Comparison of ENCODE assay signal across 1 cellular context in the genomic region with DNA sequence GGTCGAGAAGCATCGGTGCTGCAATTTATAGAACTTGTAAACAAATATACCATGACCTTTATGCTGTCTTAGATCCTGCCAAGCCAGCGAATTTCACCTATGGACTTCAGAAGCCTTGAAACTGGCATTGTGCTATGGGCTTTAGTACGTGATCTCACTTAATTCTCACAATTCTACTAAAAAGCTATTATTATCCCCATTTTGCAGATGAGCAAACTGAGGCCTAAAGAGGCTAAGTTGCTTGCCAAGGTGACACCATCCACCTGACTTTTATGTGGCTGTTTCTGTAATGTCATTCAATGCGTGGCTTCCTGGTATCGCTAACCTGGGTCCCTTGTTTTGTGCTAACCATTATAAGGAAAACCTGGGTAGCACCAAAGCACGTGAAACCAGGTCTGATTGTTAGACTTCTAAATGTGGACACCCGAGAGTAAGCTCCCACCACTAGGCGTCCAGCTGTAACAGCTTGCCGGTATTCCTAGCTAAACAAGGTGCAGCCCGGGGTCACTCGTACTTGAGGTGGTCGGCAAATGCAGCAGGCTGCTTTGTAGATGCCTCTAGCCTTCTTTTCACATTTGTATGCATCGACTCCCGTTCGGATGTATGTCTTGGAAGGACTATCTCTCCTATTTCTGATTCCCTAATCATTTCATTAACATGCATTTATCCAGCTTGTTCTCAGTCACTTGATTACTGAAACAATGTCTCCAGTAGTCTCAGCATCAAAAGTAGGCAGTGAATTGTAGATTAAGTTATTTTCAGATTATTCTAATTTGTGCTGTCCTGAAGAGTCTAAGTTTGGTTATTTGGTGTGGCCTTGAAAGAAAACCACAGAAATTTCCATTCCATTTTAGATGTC.
A peak's percentile ranks its signal among the peaks of the same experiment; 100 is the strongest.
TF ChIP-seq lines count a peak whose summit lies in the region.

No MANE protein-coding gene starts in this region.

TF ChIP-seq in K562, 482 proteins besides CTCF, POLR2A, EP300 and RAD21 (continued from another document and continues in another):
- TF ChIP-seq, protein P1, sequence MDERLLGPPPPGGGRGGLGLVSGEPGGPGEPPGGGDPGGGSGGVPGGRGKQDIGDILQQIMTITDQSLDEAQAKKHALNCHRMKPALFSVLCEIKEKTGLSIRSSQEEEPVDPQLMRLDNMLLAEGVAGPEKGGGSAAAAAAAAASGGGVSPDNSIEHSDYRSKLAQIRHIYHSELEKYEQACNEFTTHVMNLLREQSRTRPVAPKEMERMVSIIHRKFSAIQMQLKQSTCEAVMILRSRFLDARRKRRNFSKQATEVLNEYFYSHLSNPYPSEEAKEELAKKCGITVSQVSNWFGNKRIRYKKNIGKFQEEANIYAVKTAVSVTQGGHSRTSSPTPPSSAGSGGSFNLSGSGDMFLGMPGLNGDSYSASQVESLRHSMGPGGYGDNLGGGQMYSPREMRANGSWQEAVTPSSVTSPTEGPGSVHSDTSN (CRISPR knock-in tag; IDR thresholded peaks at IDR 0.05; ENCODE audit: low read depth): no peak
- TF ChIP-seq, protein P1 (tag; conservative IDR thresholded peaks at IDR 0.05; ENCODE audit: low read depth): no peak
- TF ChIP-seq RUNX1 (IDR thresholded peaks at IDR 0.05; ENCODE audit: low read depth): no peak
- TF ChIP-seq ZNF165 (CRISPR knock-in tag; IDR thresholded peaks at IDR 0.05; ENCODE audit: borderline replicate concordance): no peak
- TF ChIP-seq ZNF324 (CRISPR knock-in tag; IDR thresholded peaks at IDR 0.05): no peak
- no peak for TF ChIP-seq ZNF121 (CRISPR knock-in tag; conservative IDR thresholded peaks at IDR 0.05)
- TF ChIP-seq, protein P2, sequence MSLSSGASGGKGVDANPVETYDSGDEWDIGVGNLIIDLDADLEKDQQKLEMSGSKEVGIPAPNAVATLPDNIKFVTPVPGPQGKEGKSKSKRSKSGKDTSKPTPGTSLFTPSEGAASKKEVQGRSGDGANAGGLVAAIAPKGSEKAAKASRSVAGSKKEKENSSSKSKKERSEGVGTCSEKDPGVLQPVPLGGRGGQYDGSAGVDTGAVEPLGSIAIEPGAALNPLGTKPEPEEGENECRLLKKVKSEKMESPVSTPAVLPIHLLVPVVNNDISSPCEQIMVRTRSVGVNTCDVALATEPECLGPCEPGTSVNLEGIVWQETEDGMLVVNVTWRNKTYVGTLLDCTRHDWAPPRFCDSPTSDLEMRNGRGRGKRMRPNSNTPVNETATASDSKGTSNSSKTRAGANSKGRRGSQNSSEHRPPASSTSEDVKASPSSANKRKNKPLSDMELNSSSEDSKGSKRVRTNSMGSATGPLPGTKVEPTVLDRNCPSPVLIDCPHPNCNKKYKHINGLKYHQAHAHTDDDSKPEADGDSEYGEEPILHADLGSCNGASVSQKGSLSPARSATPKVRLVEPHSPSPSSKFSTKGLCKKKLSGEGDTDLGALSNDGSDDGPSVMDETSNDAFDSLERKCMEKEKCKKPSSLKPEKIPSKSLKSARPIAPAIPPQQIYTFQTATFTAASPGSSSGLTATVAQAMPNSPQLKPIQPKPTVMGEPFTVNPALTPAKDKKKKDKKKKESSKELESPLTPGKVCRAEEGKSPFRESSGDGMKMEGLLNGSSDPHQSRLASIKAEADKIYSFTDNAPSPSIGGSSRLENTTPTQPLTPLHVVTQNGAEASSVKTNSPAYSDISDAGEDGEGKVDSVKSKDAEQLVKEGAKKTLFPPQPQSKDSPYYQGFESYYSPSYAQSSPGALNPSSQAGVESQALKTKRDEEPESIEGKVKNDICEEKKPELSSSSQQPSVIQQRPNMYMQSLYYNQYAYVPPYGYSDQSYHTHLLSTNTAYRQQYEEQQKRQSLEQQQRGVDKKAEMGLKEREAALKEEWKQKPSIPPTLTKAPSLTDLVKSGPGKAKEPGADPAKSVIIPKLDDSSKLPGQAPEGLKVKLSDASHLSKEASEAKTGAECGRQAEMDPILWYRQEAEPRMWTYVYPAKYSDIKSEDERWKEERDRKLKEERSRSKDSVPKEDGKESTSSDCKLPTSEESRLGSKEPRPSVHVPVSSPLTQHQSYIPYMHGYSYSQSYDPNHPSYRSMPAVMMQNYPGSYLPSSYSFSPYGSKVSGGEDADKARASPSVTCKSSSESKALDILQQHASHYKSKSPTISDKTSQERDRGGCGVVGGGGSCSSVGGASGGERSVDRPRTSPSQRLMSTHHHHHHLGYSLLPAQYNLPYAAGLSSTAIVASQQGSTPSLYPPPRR (CRISPR knock-in tag; IDR thresholded peaks at IDR 0.05; ENCODE audit: borderline replicate concordance): 0 out of 2 replicates have a peak, but pooled peaks have one; percentile 44
- no peak for TF ChIP-seq ESRRB (CRISPR knock-in tag; IDR thresholded peaks at IDR 0.05; ENCODE audit: borderline replicate concordance)
- no peak for TF ChIP-seq BHLHE40 (IDR thresholded peaks at IDR 0.05; ENCODE audit: low read length)
- TF ChIP-seq TBL1XR1 (IDR thresholded peaks at IDR 0.05; ENCODE audit: low read length in 2 of 2): no peak
- no peak for TF ChIP-seq TEAD2 (tag; IDR thresholded peaks at IDR 0.05)
- TF ChIP-seq, protein P3, sequence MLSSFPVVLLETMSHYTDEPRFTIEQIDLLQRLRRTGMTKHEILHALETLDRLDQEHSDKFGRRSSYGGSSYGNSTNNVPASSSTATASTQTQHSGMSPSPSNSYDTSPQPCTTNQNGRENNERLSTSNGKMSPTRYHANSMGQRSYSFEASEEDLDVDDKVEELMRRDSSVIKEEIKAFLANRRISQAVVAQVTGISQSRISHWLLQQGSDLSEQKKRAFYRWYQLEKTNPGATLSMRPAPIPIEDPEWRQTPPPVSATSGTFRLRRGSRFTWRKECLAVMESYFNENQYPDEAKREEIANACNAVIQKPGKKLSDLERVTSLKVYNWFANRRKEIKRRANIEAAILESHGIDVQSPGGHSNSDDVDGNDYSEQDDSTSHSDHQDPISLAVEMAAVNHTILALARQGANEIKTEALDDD (IDR thresholded peaks at IDR 0.05): no peak
- TF ChIP-seq MCM5 (IDR thresholded peaks at IDR 0.05; ENCODE audit: low read depth): no peak
- TF ChIP-seq MIER1 (IDR thresholded peaks at IDR 0.05; ENCODE audit: low read depth): no peak
- TF ChIP-seq CREM (IDR thresholded peaks at IDR 0.05; ENCODE audit: low read depth): no peak
- TF ChIP-seq, protein P4, sequence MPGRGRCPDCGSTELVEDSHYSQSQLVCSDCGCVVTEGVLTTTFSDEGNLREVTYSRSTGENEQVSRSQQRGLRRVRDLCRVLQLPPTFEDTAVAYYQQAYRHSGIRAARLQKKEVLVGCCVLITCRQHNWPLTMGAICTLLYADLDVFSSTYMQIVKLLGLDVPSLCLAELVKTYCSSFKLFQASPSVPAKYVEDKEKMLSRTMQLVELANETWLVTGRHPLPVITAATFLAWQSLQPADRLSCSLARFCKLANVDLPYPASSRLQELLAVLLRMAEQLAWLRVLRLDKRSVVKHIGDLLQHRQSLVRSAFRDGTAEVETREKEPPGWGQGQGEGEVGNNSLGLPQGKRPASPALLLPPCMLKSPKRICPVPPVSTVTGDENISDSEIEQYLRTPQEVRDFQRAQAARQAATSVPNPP (IDR thresholded peaks at IDR 0.05; ENCODE audit: borderline replicate concordance, insufficient read depth, insufficient read length): no peak
- no peak for TF ChIP-seq HMGN3 (IDR thresholded peaks at IDR 0.05; ENCODE audit: borderline replicate concordance, extremely low read depth, insufficient read length, low read depth, low read length)
- TF ChIP-seq SREBF2 (CRISPR knock-in tag; IDR thresholded peaks at IDR 0.05): peak; percentile 73; the same call in 1 of the 2 replicates
- TF ChIP-seq NCOA4 (IDR thresholded peaks at IDR 0.05; ENCODE audit: partially characterized antibody): no peak
- TF ChIP-seq GTF2A2 (tag; IDR thresholded peaks at IDR 0.05): 0 out of 2 replicates have a peak, but pooled peaks have one; percentile 22
- TF ChIP-seq, protein P5, sequence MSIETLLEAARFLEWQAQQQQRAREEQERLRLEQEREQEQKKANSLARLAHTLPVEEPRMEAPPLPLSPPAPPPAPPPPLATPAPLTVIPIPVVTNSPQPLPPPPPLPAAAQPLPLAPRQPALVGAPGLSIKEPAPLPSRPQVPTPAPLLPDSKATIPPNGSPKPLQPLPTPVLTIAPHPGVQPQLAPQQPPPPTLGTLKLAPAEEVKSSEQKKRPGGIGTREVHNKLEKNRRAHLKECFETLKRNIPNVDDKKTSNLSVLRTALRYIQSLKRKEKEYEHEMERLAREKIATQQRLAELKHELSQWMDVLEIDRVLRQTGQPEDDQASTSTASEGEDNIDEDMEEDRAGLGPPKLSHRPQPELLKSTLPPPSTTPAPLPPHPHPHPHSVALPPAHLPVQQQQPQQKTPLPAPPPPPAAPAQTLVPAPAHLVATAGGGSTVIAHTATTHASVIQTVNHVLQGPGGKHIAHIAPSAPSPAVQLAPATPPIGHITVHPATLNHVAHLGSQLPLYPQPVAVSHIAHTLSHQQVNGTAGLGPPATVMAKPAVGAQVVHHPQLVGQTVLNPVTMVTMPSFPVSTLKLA (conservative IDR thresholded peaks at IDR 0.05): peak in 1 of 2 experiments; percentile 31; a peak in 2 of 4 replicates
- TF ChIP-seq NRF1 (conservative IDR thresholded peaks at IDR 0.05 in 1 of 2, IDR thresholded peaks at IDR 0.05 in 1 of 2): no peak
- TF ChIP-seq, protein P6, sequence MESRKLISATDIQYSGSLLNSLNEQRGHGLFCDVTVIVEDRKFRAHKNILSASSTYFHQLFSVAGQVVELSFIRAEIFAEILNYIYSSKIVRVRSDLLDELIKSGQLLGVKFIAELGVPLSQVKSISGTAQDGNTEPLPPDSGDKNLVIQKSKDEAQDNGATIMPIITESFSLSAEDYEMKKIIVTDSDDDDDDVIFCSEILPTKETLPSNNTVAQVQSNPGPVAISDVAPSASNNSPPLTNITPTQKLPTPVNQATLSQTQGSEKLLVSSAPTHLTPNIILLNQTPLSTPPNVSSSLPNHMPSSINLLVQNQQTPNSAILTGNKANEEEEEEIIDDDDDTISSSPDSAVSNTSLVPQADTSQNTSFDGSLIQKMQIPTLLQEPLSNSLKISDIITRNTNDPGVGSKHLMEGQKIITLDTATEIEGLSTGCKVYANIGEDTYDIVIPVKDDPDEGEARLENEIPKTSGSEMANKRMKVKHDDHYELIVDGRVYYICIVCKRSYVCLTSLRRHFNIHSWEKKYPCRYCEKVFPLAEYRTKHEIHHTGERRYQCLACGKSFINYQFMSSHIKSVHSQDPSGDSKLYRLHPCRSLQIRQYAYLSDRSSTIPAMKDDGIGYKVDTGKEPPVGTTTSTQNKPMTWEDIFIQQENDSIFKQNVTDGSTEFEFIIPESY (CRISPR knock-in tag; IDR thresholded peaks at IDR 0.05): no peak
- TF ChIP-seq SAFB2 (IDR thresholded peaks at IDR 0.05; ENCODE audit: borderline replicate concordance, low read depth, low read length, severe bottlenecking): no peak
- no peak for TF ChIP-seq FOXM1 (IDR thresholded peaks at IDR 0.05; ENCODE audit: low read depth)
- TF ChIP-seq FOXM1 (CRISPR knock-in tag; IDR thresholded peaks at IDR 0.05; ENCODE audit: low read depth): no peak
- no peak for TF ChIP-seq PTRF (tag; IDR thresholded peaks at IDR 0.05)
- TF ChIP-seq ADNP (tag; IDR thresholded peaks at IDR 0.05): peak; percentile 99
- no peak for TF ChIP-seq MTA2 (IDR thresholded peaks at IDR 0.05; ENCODE audit: low read depth)
- no peak for TF ChIP-seq KDM5B (IDR thresholded peaks at IDR 0.05; ENCODE audit: insufficient replicate concordance, low read depth, low read length)
- TF ChIP-seq POLR2B (IDR thresholded peaks at IDR 0.05; ENCODE audit: low read depth, partially characterized antibody): no peak
- TF ChIP-seq, protein P7, sequence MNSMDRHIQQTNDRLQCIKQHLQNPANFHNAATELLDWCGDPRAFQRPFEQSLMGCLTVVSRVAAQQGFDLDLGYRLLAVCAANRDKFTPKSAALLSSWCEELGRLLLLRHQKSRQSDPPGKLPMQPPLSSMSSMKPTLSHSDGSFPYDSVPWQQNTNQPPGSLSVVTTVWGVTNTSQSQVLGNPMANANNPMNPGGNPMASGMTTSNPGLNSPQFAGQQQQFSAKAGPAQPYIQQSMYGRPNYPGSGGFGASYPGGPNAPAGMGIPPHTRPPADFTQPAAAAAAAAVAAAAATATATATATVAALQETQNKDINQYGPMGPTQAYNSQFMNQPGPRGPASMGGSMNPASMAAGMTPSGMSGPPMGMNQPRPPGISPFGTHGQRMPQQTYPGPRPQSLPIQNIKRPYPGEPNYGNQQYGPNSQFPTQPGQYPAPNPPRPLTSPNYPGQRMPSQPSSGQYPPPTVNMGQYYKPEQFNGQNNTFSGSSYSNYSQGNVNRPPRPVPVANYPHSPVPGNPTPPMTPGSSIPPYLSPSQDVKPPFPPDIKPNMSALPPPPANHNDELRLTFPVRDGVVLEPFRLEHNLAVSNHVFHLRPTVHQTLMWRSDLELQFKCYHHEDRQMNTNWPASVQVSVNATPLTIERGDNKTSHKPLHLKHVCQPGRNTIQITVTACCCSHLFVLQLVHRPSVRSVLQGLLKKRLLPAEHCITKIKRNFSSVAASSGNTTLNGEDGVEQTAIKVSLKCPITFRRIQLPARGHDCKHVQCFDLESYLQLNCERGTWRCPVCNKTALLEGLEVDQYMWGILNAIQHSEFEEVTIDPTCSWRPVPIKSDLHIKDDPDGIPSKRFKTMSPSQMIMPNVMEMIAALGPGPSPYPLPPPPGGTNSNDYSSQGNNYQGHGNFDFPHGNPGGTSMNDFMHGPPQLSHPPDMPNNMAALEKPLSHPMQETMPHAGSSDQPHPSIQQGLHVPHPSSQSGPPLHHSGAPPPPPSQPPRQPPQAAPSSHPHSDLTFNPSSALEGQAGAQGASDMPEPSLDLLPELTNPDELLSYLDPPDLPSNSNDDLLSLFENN (IDR thresholded peaks at IDR 0.05; ENCODE audit: low read depth in 2 of 2, low read length in 2 of 2): no peak
- no peak for TF ChIP-seq JUND (IDR thresholded peaks at IDR 0.05; ENCODE audit: borderline replicate concordance, low read depth, low read length)
- no peak for TF ChIP-seq JUND (tag; IDR thresholded peaks at IDR 0.05; ENCODE audit: borderline replicate concordance, low read depth, low read length)
- no peak for TF ChIP-seq THRAP3 (IDR thresholded peaks at IDR 0.05; ENCODE audit: borderline replicate concordance)
- TF ChIP-seq, protein P8, sequence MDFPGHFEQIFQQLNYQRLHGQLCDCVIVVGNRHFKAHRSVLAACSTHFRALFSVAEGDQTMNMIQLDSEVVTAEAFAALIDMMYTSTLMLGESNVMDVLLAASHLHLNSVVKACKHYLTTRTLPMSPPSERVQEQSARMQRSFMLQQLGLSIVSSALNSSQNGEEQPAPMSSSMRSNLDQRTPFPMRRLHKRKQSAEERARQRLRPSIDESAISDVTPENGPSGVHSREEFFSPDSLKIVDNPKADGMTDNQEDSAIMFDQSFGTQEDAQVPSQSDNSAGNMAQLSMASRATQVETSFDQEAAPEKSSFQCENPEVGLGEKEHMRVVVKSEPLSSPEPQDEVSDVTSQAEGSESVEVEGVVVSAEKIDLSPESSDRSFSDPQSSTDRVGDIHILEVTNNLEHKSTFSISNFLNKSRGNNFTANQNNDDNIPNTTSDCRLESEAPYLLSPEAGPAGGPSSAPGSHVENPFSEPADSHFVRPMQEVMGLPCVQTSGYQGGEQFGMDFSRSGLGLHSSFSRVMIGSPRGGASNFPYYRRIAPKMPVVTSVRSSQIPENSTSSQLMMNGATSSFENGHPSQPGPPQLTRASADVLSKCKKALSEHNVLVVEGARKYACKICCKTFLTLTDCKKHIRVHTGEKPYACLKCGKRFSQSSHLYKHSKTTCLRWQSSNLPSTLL (IDR thresholded peaks at IDR 0.05): no peak
- TF ChIP-seq ZNF282 (CRISPR knock-in tag; IDR thresholded peaks at IDR 0.05): no peak
- no peak for TF ChIP-seq MYC (IDR thresholded peaks at IDR 0.05; ENCODE audit: low read depth, low read length)
- 0 out of 2 replicates have a peak, but pooled peaks have one; percentile 2 for TF ChIP-seq MYC (CRISPR knock-in tag; IDR thresholded peaks at IDR 0.05; ENCODE audit: borderline replicate concordance, low read depth)
